In genomic region chr1:19892628-19893168, GRCh38 we compare ENCODE assay signal across 24 cellular contexts. TPM values are rescaled to one million over a fixed set of nuclear protein-coding genes. Genes with fewer than 3 reads are reported as not detected.
DNase-seq lines count a peak whose midpoint lies in the region; ATAC-seq, FAIRE-seq and TF ChIP-seq lines count a peak whose summit lies in the region.
"Had no signal": no experiment of that assay in that cellular context is flagged by ENCODE, and none has a peak within 500 bp of the region (broad histone marks: within the 10 kb centered on the region; RNA-seq: fewer than 3 reads in every experiment).

No MANE protein-coding gene starts in this region.

- no peak overlapping the region for H3K4me3 Mint-ChIP-seq in activated naive CD4-positive, alpha-beta T cell treated with anti-CD3 and anti-CD28 coated beads for 36 hours
- H3K4me3 Mint-ChIP-seq: activated B cell treated with CpG ODN at 0.5 μM for 24 hours had no signal

- CTCF ChIA-PET in PC-3 (lab: Charles Lee) (no interaction called here), endothelial cell of umbilical vein (lab: Charles Lee) (interaction anchor here (0.7 to 4.2 kb wide), 2 partner anchors 10 kb away, joined by 3 to 19 read pairs; partner anchors contain the start of gene OTUD3), OCI-LY7 (lab: Charles Lee; ENCODE audit: unreplicated experiment) (no interaction called here)
- CTCF ChIA-PET in activated naive CD4-positive, alpha-beta T cell treated with anti-CD3 and anti-CD28 coated beads for 36 hours (lab: Charles Lee) = interaction anchor here (1.0 kb wide), 1 partner anchor 10 kb away, joined by 4 read pairs; no protein-coding TSS in a partner anchor

- no peak overlapping the region for H3K27ac Mint-ChIP-seq in activated naive CD4-positive, alpha-beta T cell treated with anti-CD3 and anti-CD28 coated beads for 36 hours
- H3K27ac Mint-ChIP-seq: activated B cell treated with CpG ODN at 0.5 μM for 24 hours had no signal

- H3K9me3 ChIP-seq in GM23248 (ENCODE audit: low read depth) (no peaks in the 10 kb centered on the region), PC-3 (ENCODE audit: low read length) (no peaks in the 10 kb centered on the region), endothelial cell of umbilical vein (replicated peaks; ENCODE audit: control insufficient read depth, insufficient read depth, low read length) (no peaks in the 10 kb centered on the region), smooth muscle cell (replicated peaks; ENCODE audit: low read depth) (no peaks in the 10 kb centered on the region), OCI-LY7 (ENCODE audit: low read length) (no peaks in the 10 kb centered on the region)
- H3K9me3 ChIP-seq: BE2C, left ventricle myocardium inferior, testis had no signal

- dilution Hi-C loops in endothelial cell of umbilical vein (cut with MboI; ENCODE audit: extremely low pct_ligation_motif_present, low sequenced_read_pairs) = no loop called here

- H3K4me1 Mint-ChIP-seq in activated naive CD4-positive, alpha-beta T cell treated with anti-CD3 and anti-CD28 coated beads for 36 hours (ENCODE audit: low read depth) = peaks cover 12% of the 10 kb centered on the region

- H3K9me1 ChIP-seq in endothelial cell of umbilical vein (replicated peaks; ENCODE audit: control insufficient read depth, extremely low read depth, insufficient read depth, low read length) = no peaks in the 10 kb centered on the region

- H3K9me2 ChIP-seq in GM23248 (ENCODE audit: insufficient read depth) = no peaks in the 10 kb centered on the region
- H3K9me2 ChIP-seq in PC-3 (replicated peaks; ENCODE audit: low read length) = no peaks in the 10 kb centered on the region
- no peaks in the 10 kb centered on the region for H3K9me2 ChIP-seq in OCI-LY7 (ENCODE audit: insufficient read depth, low read length)

- peak; percentile 40 for DNase-seq in GM23248
- no peak for DNase-seq in PC-3
- DNase-seq in endothelial cell of umbilical vein (ENCODE audit: low read depth, low spot score) = peak; percentile 62
- no peak for DNase-seq in smooth muscle cell (lab: John Stamatoyannopoulos, UW; ENCODE audit: unreplicated experiment)
- DNase-seq in UCSD-AML1 (lab: John Stamatoyannopoulos, UW; ENCODE audit: unreplicated experiment) = no peak
- DNase-seq in OCI-LY7 (ENCODE audit: low spot score) = no peak
- DNase-seq in activated naive CD4-positive, alpha-beta T cell treated with anti-CD3 and anti-CD28 coated beads for 36 hours = no peak
- DNase-seq: activated B cell treated with CpG ODN at 0.5 μM for 24 hours; amygdala; BE2C; Kasumi-1; left ventricle myocardium inferior; NCI-H1436; NCI-H82; posterior cingulate gyrus; stimulated activated CD4-positive, alpha-beta T cell treated with anti-CD3 and anti-CD28 coated beads, Interleukin-4, amount 100 ng/mL, for 4 hours; stimulated activated CD8-positive, alpha-beta memory T cell treated with anti-CD3 and anti-CD28 coated beads, Interleukin-4, amount 100 ng/mL, for 48 hours; T-helper 1 cell; testis had no signal

- no peak for ATAC-seq in PC-3

- H3K4me1 ChIP-seq in GM23248 (ENCODE audit: insufficient read depth) (peaks cover 13% of the 10 kb centered on the region), PC-3 (ENCODE audit: insufficient read depth, low read length) (peaks cover 48% of the 10 kb centered on the region), endothelial cell of umbilical vein (ENCODE audit: control insufficient read depth, extremely low read depth, insufficient read depth, low read length) (peaks cover 34% of the 10 kb centered on the region), smooth muscle cell (ENCODE audit: low read depth) (no peaks in the 10 kb centered on the region), OCI-LY7 (ENCODE audit: insufficient read depth, low read length, poor library complexity, severe bottlenecking) (no peaks in the 10 kb centered on the region)
- H3K4me1 ChIP-seq: BE2C had no signal

- POLR2A ChIA-PET in PC-3 (lab: Charles Lee; ENCODE audit: unreplicated experiment) = interaction anchor here (0.5 kb wide), 1 partner anchor 11 kb away, joined by 3 read pairs; the partner anchor contains the start of gene OTUD3
- POLR2A ChIA-PET in endothelial cell of umbilical vein (lab: Charles Lee) = interaction anchor here (1.3 kb wide), 1 partner anchor 10 kb away, joined by 4 read pairs; no protein-coding TSS in a partner anchor
- POLR2A ChIA-PET in OCI-LY7 (lab: Charles Lee) = no interaction called here

- 80 to 82% methylated on average over 6 of the region's 6 CpGs for WGBS in GM23248 (ENCODE audit: low coverage in 1 of 2, low lambda C conversion rate in 2 of 2, missing lambda C conversion rate in 2 of 2), 2 experiments
- WGBS in smooth muscle cell (ENCODE audit: low lambda C conversion rate) = 83% methylated on average over 6 of the region's 6 CpGs

- TF ChIP-seq CTCF in PC-3 (conservative IDR thresholded peaks at IDR 0.05; ENCODE audit: low read depth, low read length) (no peak), endothelial cell of umbilical vein (IDR thresholded peaks at IDR 0.05; ENCODE audit: extremely low read depth in 1 of 2, insufficient read depth in 1 of 2, low read depth in 1 of 2, low read length in 2 of 2) (no peak), smooth muscle cell (IDR thresholded peaks at IDR 0.05; ENCODE audit: borderline replicate concordance, insufficient read depth, poor library complexity, severe bottlenecking) (no peak), OCI-LY7 (conservative IDR thresholded peaks at IDR 0.05; ENCODE audit: low read length) (no peak)

- peak; percentile 55 for FAIRE-seq in endothelial cell of umbilical vein (lab: Jason Lieb, UNC)
- FAIRE-seq: endometrium had no signal

- H3K9ac ChIP-seq in GM23248 = no peak overlapping the region
- peak overlapping the region; percentile 75 for H3K9ac ChIP-seq in PC-3 (ENCODE audit: low read length)
- no peak overlapping the region for H3K9ac ChIP-seq in endothelial cell of umbilical vein (replicated peaks; ENCODE audit: extremely low read depth, insufficient read depth, low read length)
- H3K9ac ChIP-seq in smooth muscle cell (ENCODE audit: low read depth) = peak overlapping the region; percentile 34

- H3K4me2 ChIP-seq in GM23248 (ENCODE audit: unreplicated experiment) (no peak overlapping the region), PC-3 (ENCODE audit: low read length) (0 out of 2 replicates have a peak overlapping the region, but pooled peaks have one; percentile 20), endothelial cell of umbilical vein (ENCODE audit: insufficient read depth, low read length) (peak overlapping the region; percentile 1), smooth muscle cell (peak overlapping the region; percentile 23), OCI-LY7 (ENCODE audit: low read length) (no peak overlapping the region)

- TF ChIP-seq POLR2A in endothelial cell of umbilical vein (IDR thresholded peaks at IDR 0.05; ENCODE audit: low read depth, low read length) = no peak

- no peaks in the 10 kb centered on the region for H3K9me3 Mint-ChIP-seq in activated naive CD4-positive, alpha-beta T cell treated with anti-CD3 and anti-CD28 coated beads for 36 hours
- H3K9me3 Mint-ChIP-seq: activated B cell treated with CpG ODN at 0.5 μM for 24 hours had no signal

- H3K27me3 Mint-ChIP-seq in activated naive CD4-positive, alpha-beta T cell treated with anti-CD3 and anti-CD28 coated beads for 36 hours (ENCODE audit: low read depth) = no peaks in the 10 kb centered on the region
- H3K27me3 Mint-ChIP-seq: activated B cell treated with CpG ODN at 0.5 μM for 24 hours had no signal

- intact Hi-C loops in PC-3 (cut with micrococcal nuclease) (no loop called here), endothelial cell of umbilical vein (cut with micrococcal nuclease) (no loop called here), OCI-LY7 (cut with micrococcal nuclease; ENCODE audit: unreplicated experiment) (no loop called here)
- intact Hi-C loops in activated naive CD4-positive, alpha-beta T cell treated with anti-CD3 and anti-CD28 coated beads for 36 hours (cut with micrococcal nuclease) = no loop called here

- H3K27me3 ChIP-seq in GM23248 (replicated peaks; ENCODE audit: insufficient read depth) = no peaks in the 10 kb centered on the region
- no peaks in the 10 kb centered on the region for H3K27me3 ChIP-seq in PC-3 (ENCODE audit: low read length)
- no peaks in the 10 kb centered on the region for H3K27me3 ChIP-seq in endothelial cell of umbilical vein (ENCODE audit: control insufficient read depth in 2 of 2, insufficient read depth in 2 of 2, low read length in 2 of 2)
- no peaks in the 10 kb centered on the region for H3K27me3 ChIP-seq in smooth muscle cell (ENCODE audit: low read depth)
- H3K27me3 ChIP-seq: BE2C, testis had no signal

- H3K79me2 ChIP-seq in GM23248 (ENCODE audit: insufficient read depth) (peaks cover 98% of the 10 kb centered on the region), PC-3 (ENCODE audit: low read length) (peaks cover 82% of the 10 kb centered on the region), endothelial cell of umbilical vein (ENCODE audit: control insufficient read depth, insufficient read depth, low read length) (peaks cover 37% of the 10 kb centered on the region), smooth muscle cell (ENCODE audit: low read depth) (peaks cover 33% of the 10 kb centered on the region), OCI-LY7 (ENCODE audit: insufficient read depth, low read depth, low read length) (peaks cover 16% of the 10 kb centered on the region; the same call in 1 of the 2 replicates)

- BruUV-seq in PC-3 (replicated peaks; lab: Mats Ljungman, UMichigan) (no TSS peak), endothelial cell of umbilical vein (replicated peaks; lab: Mats Ljungman, UMichigan) (no TSS peak), OCI-LY7 (replicated peaks; lab: Mats Ljungman, UMichigan) (no TSS peak)

- H3K36me3 ChIP-seq in GM23248 (ENCODE audit: low read depth) = peaks cover 32% of the 10 kb centered on the region; the same call in 1 of the 2 replicates
- peaks cover 62% of the 10 kb centered on the region for H3K36me3 ChIP-seq in PC-3 (ENCODE audit: low read depth, low read length)
- peaks cover 1 to 8% of the 10 kb centered on the region in 2 experiments for H3K36me3 ChIP-seq in endothelial cell of umbilical vein (ENCODE audit: control insufficient read depth in 2 of 2, extremely low read depth in 1 of 2, insufficient read depth in 2 of 2, low read length in 2 of 2)
- H3K36me3 ChIP-seq in smooth muscle cell (ENCODE audit: low read depth) = no peaks in the 10 kb centered on the region
- peaks cover 78% of the 10 kb centered on the region for H3K36me3 ChIP-seq in OCI-LY7 (ENCODE audit: insufficient read depth, low read length)

- H2AFZ ChIP-seq in GM23248 = no peak overlapping the region
- no peak overlapping the region for H2AFZ ChIP-seq in PC-3 (ENCODE audit: low read length)
- H2AFZ ChIP-seq in endothelial cell of umbilical vein (ENCODE audit: low read depth, low read length) = no peak overlapping the region
- no peak overlapping the region for H2AFZ ChIP-seq in smooth muscle cell (ENCODE audit: low read depth)
- H2AFZ ChIP-seq in OCI-LY7 (ENCODE audit: low read length) = no peak overlapping the region

- H3K27ac ChIP-seq in GM23248 (no peak overlapping the region), PC-3 (ENCODE audit: low read length) (peak overlapping the region; percentile 96), endothelial cell of umbilical vein (ENCODE audit: insufficient read depth, low read depth, low read length) (peak overlapping the region; percentile 10), smooth muscle cell (ENCODE audit: low read depth) (peak overlapping the region; percentile 65), OCI-LY7 (ENCODE audit: low read depth, low read length, poor library complexity, severe bottlenecking) (no peak overlapping the region)
- H3K27ac ChIP-seq: left ventricle myocardium inferior had no signal

- in situ Hi-C loops in GM23248 (cut with MboI) = no loop called here

- H3K4me3 ChIP-seq in GM23248 (no peak overlapping the region), PC-3 (ENCODE audit: low read length) (no peak overlapping the region), endothelial cell of umbilical vein (replicated peaks in 1 of 3; ENCODE audit: insufficient read depth in 1 of 3, low read depth in 1 of 3, low read length in 3 of 3) (no peak overlapping the region), smooth muscle cell (no peak overlapping the region), OCI-LY7 (ENCODE audit: low read depth, low read length, poor library complexity, severe bottlenecking) (no peak overlapping the region)
- H3K4me3 ChIP-seq: left ventricle myocardium inferior, skin epidermis, testis had no signal

- H3K36me3 Mint-ChIP-seq in activated naive CD4-positive, alpha-beta T cell treated with anti-CD3 and anti-CD28 coated beads for 36 hours (ENCODE audit: low read depth) = peaks cover 30% of the 10 kb centered on the region

- H3F3A ChIP-seq in GM23248 (ENCODE audit: insufficient read depth) (peaks cover 3% of the 10 kb centered on the region; the same call in 1 of the 2 replicates), PC-3 (ENCODE audit: low read length, unreplicated experiment) (peaks cover 12% of the 10 kb centered on the region), smooth muscle cell (ENCODE audit: low read depth) (peaks cover 8% of the 10 kb centered on the region)

- H4K20me1 ChIP-seq in GM23248 (ENCODE audit: insufficient read depth) (peaks cover 6% of the 10 kb centered on the region; the same call in 1 of the 2 replicates), PC-3 (ENCODE audit: low read length) (peaks cover 32% of the 10 kb centered on the region; the same call in 1 of the 2 replicates), endothelial cell of umbilical vein (replicated peaks; ENCODE audit: control insufficient read depth, extremely low read depth, insufficient read depth, low read length) (no peaks in the 10 kb centered on the region), smooth muscle cell (ENCODE audit: low read depth) (peaks cover 71% of the 10 kb centered on the region), OCI-LY7 (ENCODE audit: insufficient read depth, low read length) (no peaks in the 10 kb centered on the region)

RNA-seq across cellular contexts. Expression of gene OTUD3, which starts 10.5 kb away (rescaled TPM):
- total RNA-seq in GM23248 (2014; rRNA removed; shearing (Covaris generic)) = 3.2 and 4.8 TPM in 2 replicates
- polyA plus RNA-seq in GM23248 (2016; fragmentation: Nextera tagmentation; extraction: Ambion mirVana) = 1.7 and 1.8 TPM in 2 replicates
- total RNA-seq in PC-3 (2014; rRNA removed) = 9.7 and 9.9 TPM in 2 replicates
- 8.1 and 10.6 TPM in 2 replicates for total RNA-seq in endothelial cell of umbilical vein
- polyA plus RNA-seq in endothelial cell of umbilical vein = 3.0 and 3.1 TPM in 2 replicates
- 2.0 and 2.3 TPM in 2 replicates for polyA plus RNA-seq in endothelial cell of umbilical vein (2011; cell fraction: cytosol; rRNA removed)
- 11.6 and 12.2 TPM in 2 replicates for polyA plus RNA-seq in endothelial cell of umbilical vein (2011; cell fraction: nucleus; rRNA removed)
- 4.0 and 5.2 TPM in 2 replicates for polyA plus RNA-seq in endothelial cell of umbilical vein (2012)
- polyA minus RNA-seq in endothelial cell of umbilical vein = 5.9 and 9.8 TPM in 2 replicates
- 3.3 TPM for polyA minus RNA-seq in endothelial cell of umbilical vein (2011; cell fraction: cytosol; rRNA and poly(A)+ RNA removed)
- polyA minus RNA-seq in endothelial cell of umbilical vein (2011; cell fraction: nucleus; rRNA and poly(A)+ RNA removed) = 8.6 and 16.9 TPM in 2 replicates
- 9.9 and 10.0 TPM in 2 replicates for total RNA-seq in smooth muscle cell
- 2.3 and 2.6 TPM in 2 replicates for polyA plus RNA-seq in smooth muscle cell
- 5.6 and 7.3 TPM in 2 replicates for total RNA-seq in OCI-LY7 (2014; rRNA removed; shearing (Covaris generic))
- total RNA-seq in OCI-LY7 (2022) = 12.2 and 14.7 TPM in 2 replicates
- total RNA-seq in activated naive CD4-positive, alpha-beta T cell treated with anti-CD3 and anti-CD28 coated beads for 36 hours = 10 to 100 TPM in 1 of 2 experiments, 1 to 10 TPM in 1; 8.3 to 10.8 TPM

RNA-seq across cellular contexts. Expression of gene PLA2G2E, which starts 30.7 kb away (rescaled TPM):
- not detected in 2 replicates for total RNA-seq in GM23248 (2014; rRNA removed; shearing (Covaris generic))
- polyA plus RNA-seq in GM23248 (2016; fragmentation: Nextera tagmentation; extraction: Ambion mirVana) (not detected in 2 replicates), endothelial cell of umbilical vein (not detected in 2 replicates), smooth muscle cell (not detected in 2 replicates)
- total RNA-seq in PC-3 (2014; rRNA removed) (not detected in 2 replicates), endothelial cell of umbilical vein (not detected in 2 replicates), smooth muscle cell (not detected in 2 replicates), OCI-LY7 (2022) (not detected in 2 replicates)
- not detected in 2 replicates for polyA plus RNA-seq in endothelial cell of umbilical vein (2011; cell fraction: cytosol; rRNA removed)
- polyA plus RNA-seq in endothelial cell of umbilical vein (2011; cell fraction: nucleus; rRNA removed) = not detected in 2 replicates
- not detected in 2 replicates for polyA plus RNA-seq in endothelial cell of umbilical vein (2012)
- not detected in 2 replicates for polyA minus RNA-seq in endothelial cell of umbilical vein
- not detected for polyA minus RNA-seq in endothelial cell of umbilical vein (2011; cell fraction: cytosol; rRNA and poly(A)+ RNA removed)
- polyA minus RNA-seq in endothelial cell of umbilical vein (2011; cell fraction: nucleus; rRNA and poly(A)+ RNA removed) = not detected in 2 replicates
- total RNA-seq in OCI-LY7 (2014; rRNA removed; shearing (Covaris generic)) = not detected in 2 replicates
- total RNA-seq in activated naive CD4-positive, alpha-beta T cell treated with anti-CD3 and anti-CD28 coated beads for 36 hours = not detected
- total RNA-seq: activated B cell treated with CpG ODN at 0.5 μM for 24 hours, cerebellum, H4, left ventricle myocardium inferior, myocyte, testis had no signal

Comparison
In these comparisons a context has a peak if more than half of its experiments do, and no peak if none do; other contexts are left out.
1. DNase-seq: peak in GM23248 (single experiment) and endothelial cell of umbilical vein (single experiment); none in PC-3 (single experiment), smooth muscle cell (single experiment), UCSD-AML1 (single experiment), OCI-LY7 (single experiment) and activated naive CD4-positive, alpha-beta T cell treated with anti-CD3 and anti-CD28 coated beads for 36 hours (single experiment).
2. H3K27ac ChIP-seq: peak in PC-3 (single experiment), endothelial cell of umbilical vein (single experiment) and smooth muscle cell (single experiment); none in GM23248 (single experiment) and OCI-LY7 (single experiment).
3. H3K4me2 ChIP-seq: peak in PC-3 (single experiment), endothelial cell of umbilical vein (single experiment) and smooth muscle cell (single experiment); none in GM23248 (single experiment) and OCI-LY7 (single experiment).
4. H3K9ac ChIP-seq: peak in PC-3 (single experiment) and smooth muscle cell (single experiment); none in GM23248 (single experiment) and endothelial cell of umbilical vein (single experiment).
5. CTCF ChIA-PET loops: an anchor here in endothelial cell of umbilical vein (0.7 to 4.2 kb wide) and activated naive CD4-positive, alpha-beta T cell treated with anti-CD3 and anti-CD28 coated beads for 36 hours (1.0 kb wide); none called in PC-3 and OCI-LY7.